ENCODE assay signal across 6 cellular contexts in the genomic region with DNA sequence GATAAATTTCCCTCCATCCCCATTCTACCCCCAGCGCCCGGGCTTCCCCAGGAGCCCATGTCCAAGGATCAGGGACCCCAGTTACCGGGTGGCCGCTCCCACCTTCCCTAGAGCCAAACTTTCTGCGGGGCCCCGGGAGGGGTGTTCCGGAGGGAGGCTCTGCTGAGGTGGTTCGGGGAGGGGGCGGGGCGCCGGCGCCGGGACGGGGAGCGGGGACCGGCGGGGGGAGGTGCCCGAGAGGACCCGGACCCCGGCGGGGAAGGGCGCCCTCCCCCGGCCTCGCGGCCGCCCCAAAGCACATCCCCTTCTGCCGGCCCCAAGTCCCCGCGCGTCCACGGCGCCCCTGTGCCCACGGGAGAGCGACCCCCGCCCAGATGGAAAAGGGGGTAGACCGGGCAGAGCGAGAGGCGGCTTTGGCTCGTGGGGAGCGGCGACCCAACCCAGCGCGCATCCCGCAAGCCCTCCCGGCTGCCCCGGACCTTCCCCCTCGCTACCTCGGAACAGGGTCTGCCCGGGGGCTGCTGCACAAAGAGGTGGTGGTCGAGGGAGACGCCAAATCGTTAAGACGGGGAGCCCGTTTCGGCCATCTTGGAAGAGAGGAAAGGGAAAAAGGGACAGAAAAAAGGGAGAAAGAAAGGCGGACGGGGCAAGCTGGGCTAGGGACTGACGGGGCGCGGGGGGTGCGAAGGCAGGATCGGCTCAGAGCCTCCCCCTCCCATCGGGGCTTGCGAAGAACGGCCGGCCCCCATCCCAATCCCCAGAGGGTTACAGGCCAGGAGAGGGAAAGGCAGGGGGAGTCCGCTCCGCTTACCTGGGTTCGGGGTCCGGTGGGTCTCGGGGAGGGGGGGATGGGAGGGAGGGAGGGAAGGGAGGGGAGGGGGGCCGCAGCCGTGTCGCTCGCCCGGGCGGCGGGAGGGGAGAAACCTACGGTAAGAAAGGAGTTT. TPM values are rescaled to one million over a fixed set of nuclear protein-coding genes. Genes with fewer than 3 reads are reported as not detected.
DNase-seq lines count a peak whose midpoint lies in the region; ATAC-seq and TF ChIP-seq lines count a peak whose summit lies in the region.

No MANE protein-coding gene starts in this region.

- intact Hi-C loops in aorta (cut with DNase I), result no loop called here

- H3K4me3 ChIP-seq in GM08714 (ENCODE audit: low read length), result peak overlapping the region; percentile 70
- peak overlapping the region; percentile 85 for H3K4me3 ChIP-seq in iPS-11a (ENCODE audit: low read depth, low read length)
- H3K4me3 ChIP-seq in aorta (ENCODE audit: low read length in 2 of 2), result peak overlapping the region; percentile 73 to 74

- POLR2A ChIA-PET in RWPE1 (lab: Yijun Ruan, JAX; ENCODE audit: low non-redundant PET), result no interaction called here

- TF ChIP-seq CTCF in RWPE1 (conservative IDR thresholded peaks at IDR 0.05; ENCODE audit: low read depth), result 0 out of 2 replicates have a peak, but pooled peaks have one; percentile 16

- CTCF ChIA-PET in RWPE1 (lab: Yijun Ruan, JAX), result no interaction called here

- no peaks in the 10 kb centered on the region for H3K27me3 ChIP-seq in aorta (ENCODE audit: control insufficient read depth in 1 of 2, insufficient read depth in 2 of 2, low read length in 1 of 2)

- no peaks in the 10 kb centered on the region for H3K9me3 ChIP-seq in aorta (ENCODE audit: control insufficient read depth, low read length)

- WGBS in aorta, 2 donors, result 1% methylated on average over 57 to 79 of the region's 79 CpGs

- H3K36me3 ChIP-seq in aorta (ENCODE audit: control insufficient read depth in 1 of 2, insufficient read depth in 2 of 2, low read length in 1 of 2), result no peaks in the 10 kb centered on the region

- peak overlapping the region; percentile 94 for H3K27ac ChIP-seq in RWPE1
- H3K27ac ChIP-seq in aorta (ENCODE audit: low read depth in 1 of 2, low read length in 2 of 2), result peak overlapping the region in 1 of 2 donors; percentile 35

- ATAC-seq in aorta (ENCODE audit: low FRiP score) (no peak), GM21786 (IDR thresholded peaks at IDR 0.05; ENCODE audit: unreplicated experiment) (no peak)

- DNase-seq in RWPE1 (ENCODE audit: low spot score), result no peak
- DNase-seq in aorta, result peak; percentile 60 to 91
- no peak for DNase-seq in GM19238 (ENCODE audit: insufficient read length, low spot score)

- peaks cover 0 to 2% of the 10 kb centered on the region in 2 donors for H3K4me1 ChIP-seq in aorta (ENCODE audit: control insufficient read depth in 1 of 2, insufficient read depth in 2 of 2, low read length in 2 of 2)

RNA-seq across cellular contexts. Expression of gene PCGF2, which starts 0.5 kb away (rescaled TPM):
- total RNA-seq in aorta, result 10 to 100 TPM; 61.4 to 75.5 TPM
- 10 to 100 TPM; 32.8 to 33.2 TPM for polyA plus RNA-seq in aorta

RNA-seq across cellular contexts. Expression of gene PSMB3, which starts 4.9 kb away (rescaled TPM):
- total RNA-seq in aorta, result 100 to 1,000 TPM in 1 of 2 donors, 10 to 100 TPM in 1; 99.9 to 109 TPM
- polyA plus RNA-seq in aorta, result 100 to 1,000 TPM; 164 to 183 TPM

RNA-seq across cellular contexts. Expression of gene CISD3, which starts 17.5 kb away (rescaled TPM):
- total RNA-seq in aorta, result 10 to 100 TPM; 18.3 to 18.8 TPM
- 10 to 100 TPM; 42.4 to 59.0 TPM for polyA plus RNA-seq in aorta

RNA-seq across cellular contexts. Expression of gene MLLT6, which starts 42.6 kb away (rescaled TPM):
- 100 to 1,000 TPM; 124 to 195 TPM for total RNA-seq in aorta
- polyA plus RNA-seq in aorta, result 10 to 100 TPM; 28.7 to 70.1 TPM

RNA-seq across cellular contexts. Expression of gene PIP4K2B, which starts 51.7 kb away (rescaled TPM):
- 10 to 100 TPM; 32.4 to 48.4 TPM for total RNA-seq in aorta
- polyA plus RNA-seq in aorta, result 10 to 100 TPM in 1 of 2 donors, 1 to 10 TPM in 1; 9.6 to 26.1 TPM

Comparison
In these comparisons a context has a peak if more than half of its experiments do, and no peak if none do; other contexts are left out.
1. DNase-seq: peak in aorta (2 of 2); none in RWPE1 (single experiment) and GM19238 (single experiment).
2. Peak in every context shown above with its lines, with median percentiles within 50 percentile points of each other: H3K4me3 ChIP-seq.